14 cellular contexts compared by ENCODE assay signal in the genomic region with DNA sequence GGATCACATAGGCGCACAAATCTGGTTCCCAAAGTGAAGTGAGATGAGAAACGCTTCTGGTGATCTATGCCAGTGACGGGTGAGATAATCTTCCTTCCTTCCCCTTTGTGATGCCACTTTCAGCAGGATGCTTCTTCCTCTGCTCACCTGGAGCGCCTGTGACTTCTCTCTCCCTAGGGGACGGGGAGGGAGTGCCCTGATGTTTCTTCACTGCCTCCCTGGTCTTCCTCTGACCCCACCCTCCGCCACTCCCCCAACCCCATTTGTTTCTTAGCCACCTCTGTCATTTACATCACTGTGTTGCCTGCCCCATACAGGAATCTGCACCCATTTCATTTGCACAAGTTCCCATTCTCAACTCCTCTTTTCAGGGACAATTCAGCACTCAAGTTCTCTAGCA.
"Had no signal": no experiment of that assay in that cellular context is flagged by ENCODE, and none has a peak within 500 bp of the region (broad histone marks: within the 10 kb centered on the region; RNA-seq: fewer than 3 reads in every experiment).

No MANE protein-coding gene starts in this region.

- H3K4me3 ChIP-seq: body of pancreas, gastroesophageal sphincter, vagina had no signal

- H3K27me3 Mint-ChIP-seq: activated CD4-positive, alpha-beta T cell treated with anti-CD3 and anti-CD28 coated beads, Interleukin-2, amount 10 ng/mL, durations not matched to agents 24 days and 14 days; activated T-helper 17 cell treated with anti-CD3 and anti-CD28 coated beads, Interleukin-2, amount 50 U/mL, for 72 hours; stimulated activated naive CD8-positive, alpha-beta T cell treated with anti-CD3 and anti-CD28 coated beads, Interleukin-15, amount 100 ng/mL, for 72 hours had no signal

- H3K36me3 ChIP-seq: gastroesophageal sphincter, vagina had no signal

- H3K4me1 ChIP-seq: body of pancreas, vagina had no signal

- ATAC-seq: activated T-helper 17 cell treated with anti-CD3 and anti-CD28 coated beads, Interleukin-2, amount 50 U/mL, for 72 hours; body of pancreas; gastroesophageal sphincter; stimulated activated naive CD8-positive, alpha-beta T cell treated with anti-CD3 and anti-CD28 coated beads, Interleukin-15, amount 100 ng/mL, for 72 hours had no signal

- H3K9me3 ChIP-seq: body of pancreas, gastroesophageal sphincter, vagina had no signal

- H3K27me3 ChIP-seq: body of pancreas, gastroesophageal sphincter, vagina had no signal

- H3K27ac ChIP-seq: body of pancreas, epithelial cell of prostate, gastroesophageal sphincter, vagina had no signal

- H3K9me3 Mint-ChIP-seq: activated CD4-positive, alpha-beta T cell treated with anti-CD3 and anti-CD28 coated beads, Interleukin-2, amount 10 ng/mL, durations not matched to agents 24 days and 14 days; activated naive CD4-positive, alpha-beta T cell treated with anti-CD3 and anti-CD28 coated beads for 36 hours; activated T-helper 17 cell treated with anti-CD3 and anti-CD28 coated beads, Interleukin-2, amount 50 U/mL, for 72 hours; stimulated activated naive CD8-positive, alpha-beta T cell treated with anti-CD3 and anti-CD28 coated beads, Interleukin-15, amount 100 ng/mL, for 72 hours had no signal

- DNase-seq: activated CD4-positive, alpha-beta T cell treated with anti-CD3 and anti-CD28 coated beads, Interleukin-2, amount 10 ng/mL, durations not matched to agents 24 days and 14 days; activated CD8-positive, alpha-beta memory T cell treated with anti-CD3 and anti-CD28 coated beads for 24 hours; activated naive CD4-positive, alpha-beta T cell treated with anti-CD3 and anti-CD28 coated beads for 36 hours; activated T-cell treated with anti-CD3 and anti-CD28 coated beads for 4 hours; body of pancreas; effector memory CD4-positive, alpha-beta T cell; nephron progenitor cell; stimulated activated CD4-positive, alpha-beta T cell treated with anti-CD3 and anti-CD28 coated beads, Interleukin-4, amount 100 ng/mL, for 4 hours; stimulated activated naive CD8-positive, alpha-beta T cell treated with anti-CD3 and anti-CD28 coated beads, Interleukin-15, amount 100 ng/mL, for 72 hours; T-helper 1 cell had no signal

- H3K4me1 Mint-ChIP-seq: activated CD4-positive, alpha-beta T cell treated with anti-CD3 and anti-CD28 coated beads, Interleukin-2, amount 10 ng/mL, durations not matched to agents 24 days and 14 days; activated T-helper 17 cell treated with anti-CD3 and anti-CD28 coated beads, Interleukin-2, amount 50 U/mL, for 72 hours; stimulated activated naive CD8-positive, alpha-beta T cell treated with anti-CD3 and anti-CD28 coated beads, Interleukin-15, amount 100 ng/mL, for 72 hours had no signal

- H3K27ac Mint-ChIP-seq: activated CD4-positive, alpha-beta T cell treated with anti-CD3 and anti-CD28 coated beads, Interleukin-2, amount 10 ng/mL, durations not matched to agents 24 days and 14 days; activated naive CD4-positive, alpha-beta T cell treated with anti-CD3 and anti-CD28 coated beads for 36 hours; activated T-helper 17 cell treated with anti-CD3 and anti-CD28 coated beads, Interleukin-2, amount 50 U/mL, for 72 hours; nephron progenitor cell; stimulated activated naive CD8-positive, alpha-beta T cell treated with anti-CD3 and anti-CD28 coated beads, Interleukin-15, amount 100 ng/mL, for 72 hours had no signal

- H3K4me3 Mint-ChIP-seq: activated CD4-positive, alpha-beta T cell treated with anti-CD3 and anti-CD28 coated beads, Interleukin-2, amount 10 ng/mL, durations not matched to agents 24 days and 14 days; activated naive CD4-positive, alpha-beta T cell treated with anti-CD3 and anti-CD28 coated beads for 36 hours; activated T-helper 17 cell treated with anti-CD3 and anti-CD28 coated beads, Interleukin-2, amount 50 U/mL, for 72 hours; nephron progenitor cell; stimulated activated naive CD8-positive, alpha-beta T cell treated with anti-CD3 and anti-CD28 coated beads, Interleukin-15, amount 100 ng/mL, for 72 hours had no signal
